In the genomic region with DNA sequence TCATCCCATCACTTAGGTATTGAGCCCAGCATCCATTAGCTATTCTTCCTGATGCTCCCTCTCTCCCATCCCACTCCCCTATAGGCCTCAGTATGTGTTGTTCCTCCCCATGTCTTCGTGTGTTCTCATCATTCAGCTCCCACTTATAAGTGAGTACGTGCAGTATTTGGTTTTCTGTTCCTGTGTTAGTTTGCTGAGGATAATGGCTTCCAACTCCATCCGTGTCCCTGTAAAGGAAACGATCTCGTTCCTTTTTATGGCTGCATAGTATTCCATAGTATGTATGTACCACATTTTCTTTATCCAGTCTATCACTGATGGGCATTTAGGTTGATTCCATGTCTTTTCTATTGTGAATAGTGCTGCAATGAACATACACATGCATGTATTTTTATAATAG, we compare ENCODE assay signal across 2 cellular contexts.
TF ChIP-seq lines count a peak whose summit lies in the region.

No MANE protein-coding gene starts in this region.

TF ChIP-seq in HEK293, 187 proteins besides CTCF, POLR2A, EP300 and RAD21:
- peak; percentile 97 for TF ChIP-seq ZNF146 (tag by site-specific recombination; IDR thresholded peaks at IDR 0.05)
- TF ChIP-seq, protein P1, sequence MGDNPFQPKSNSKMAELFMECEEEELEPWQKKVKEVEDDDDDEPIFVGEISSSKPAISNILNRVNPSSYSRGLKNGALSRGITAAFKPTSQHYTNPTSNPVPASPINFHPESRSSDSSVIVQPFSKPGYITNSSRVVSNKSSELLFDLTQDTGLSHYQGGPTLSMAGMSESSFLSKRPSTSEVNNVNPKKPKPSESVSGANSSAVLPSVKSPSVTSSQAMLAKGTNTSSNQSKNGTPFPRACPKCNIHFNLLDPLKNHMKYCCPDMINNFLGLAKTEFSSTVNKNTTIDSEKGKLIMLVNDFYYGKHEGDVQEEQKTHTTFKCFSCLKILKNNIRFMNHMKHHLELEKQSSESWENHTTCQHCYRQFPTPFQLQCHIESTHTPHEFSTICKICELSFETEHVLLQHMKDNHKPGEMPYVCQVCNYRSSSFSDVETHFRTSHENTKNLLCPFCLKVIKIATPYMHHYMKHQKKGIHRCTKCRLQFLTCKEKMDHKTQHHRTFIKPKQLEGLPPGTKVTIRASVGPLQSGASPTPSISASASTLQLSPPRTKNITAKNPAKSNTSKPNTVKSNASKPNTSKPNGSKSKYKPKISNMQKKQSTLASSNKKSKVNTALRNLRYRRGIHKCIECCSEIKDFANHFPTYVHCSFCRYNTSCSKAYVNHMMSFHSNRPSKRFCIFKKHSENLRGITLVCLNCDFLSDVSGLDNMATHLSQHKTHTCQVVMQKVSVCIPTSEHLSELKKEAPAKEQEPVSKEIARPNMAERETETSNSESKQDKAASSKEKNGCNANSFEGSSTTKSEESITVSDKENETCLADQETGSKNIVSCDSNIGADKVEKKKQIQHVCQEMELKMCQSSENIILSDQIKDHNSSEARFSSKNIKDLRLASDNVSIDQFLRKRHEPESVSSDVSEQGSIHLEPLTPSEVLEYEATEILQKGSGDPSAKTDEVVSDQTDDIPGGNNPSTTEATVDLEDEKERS (tag by site-specific recombination; IDR thresholded peaks at IDR 0.05): 0 out of 2 replicates have a peak, but pooled peaks have one; percentile 27
TF ChIP-seq in HEK293: peak in this region for 2; not testable (repeated sequence) for 185.

TF ChIP-seq in K562, 482 proteins besides CTCF, POLR2A, EP300 and RAD21:
- peak; percentile 87 for TF ChIP-seq ZNF146 (CRISPR knock-in tag; IDR thresholded peaks at IDR 0.05; ENCODE audit: unreplicated experiment)
TF ChIP-seq in K562: peak in this region for 1; not testable (repeated sequence) for 481.
